In the genomic region with DNA sequence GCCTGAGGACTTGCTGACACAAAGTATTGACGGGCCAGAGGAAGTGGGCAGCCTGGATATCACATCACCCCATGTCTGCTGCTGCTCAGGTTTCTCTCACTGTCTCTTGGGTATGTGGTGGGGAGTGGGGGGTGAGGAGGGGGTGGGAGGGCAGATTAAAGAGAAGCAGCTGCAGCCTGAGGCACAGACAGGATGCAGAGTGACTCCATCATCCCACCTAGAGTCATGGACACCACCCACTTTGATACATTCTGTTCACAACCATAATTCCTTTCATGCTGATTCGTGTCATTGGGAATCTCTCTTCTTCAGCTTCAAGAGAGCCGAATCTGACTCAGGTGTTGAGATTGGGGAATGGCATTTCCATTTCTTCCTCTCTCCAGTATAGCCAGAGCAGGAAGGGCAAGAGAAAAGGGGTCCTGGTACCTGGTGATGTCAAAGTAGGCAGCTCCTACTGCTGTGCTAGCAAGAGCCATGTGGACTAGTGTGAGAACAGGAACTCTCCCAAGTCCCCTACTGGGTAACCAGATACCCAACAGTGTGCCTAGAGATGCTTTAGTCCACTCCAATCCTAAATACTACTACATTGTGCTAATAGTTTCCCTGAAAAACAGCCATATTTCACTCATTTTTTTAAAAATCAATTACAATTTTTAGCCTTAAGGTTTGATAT, we compare ENCODE assay signal across 13 cellular contexts. TPM values are rescaled to one million over a fixed set of nuclear protein-coding genes. Genes with fewer than 3 reads are reported as not detected.
DNase-seq lines count a peak whose midpoint lies in the region; ATAC-seq, FAIRE-seq and TF ChIP-seq lines count a peak whose summit lies in the region.
"Had no signal": no experiment of that assay in that cellular context is flagged by ENCODE, and none has a peak within 500 bp of the region (broad histone marks: within the 10 kb centered on the region; RNA-seq: fewer than 3 reads in every experiment).

No MANE protein-coding gene starts in this region.

- H3K27ac ChIP-seq in CD8-positive, alpha-beta memory T cell (ENCODE audit: low read depth, low read length) = no peak overlapping the region
- H3K27ac ChIP-seq in astrocyte (ENCODE audit: low read depth, low read length) (peak overlapping the region; percentile 38), HepG2 (ENCODE audit: extremely low read length, insufficient read depth, low read length) (no peak overlapping the region)
- H3K27ac ChIP-seq: BLaER1 treated with 17β-estradiol and CSF1 and Interleukin-3, amounts not matched to agents 10 nM and 100 nM had no signal

- in situ Hi-C loops in HepG2 (cut with HindIII; ENCODE audit: extremely low pct_ligation_motif_present, low pct_unique_long_range_greater_than_20kb) (no loop called here), KBM-7 (cut with MboI; ENCODE audit: low pct_unique_long_range_greater_than_20kb, low sequenced_read_pairs) (no loop called here)

- TF ChIP-seq CTCF in astrocyte (IDR thresholded peaks at IDR 0.05; ENCODE audit: insufficient read depth, low read depth, low read length) (no peak), natural killer cell (IDR thresholded peaks at IDR 0.05) (no peak), HepG2 (CRISPR knock-in tag; IDR thresholded peaks at IDR 0.05) (no peak)

- H3K79me2 ChIP-seq in astrocyte (ENCODE audit: insufficient read depth, low read length) (peaks cover 13% of the 10 kb centered on the region), HepG2 (ENCODE audit: insufficient read depth, low read length) (no peaks in the 10 kb centered on the region)

- intact Hi-C loops in natural killer cell (cut with micrococcal nuclease) = no loop called here
- intact Hi-C loops in HepG2 (cut with micrococcal nuclease; ENCODE audit: unreplicated experiment) = no loop called here

- WGBS in HepG2 (ENCODE audit: low lambda C conversion rate) = 96% methylated on average over 3 of the region's 3 CpGs

- peaks cover 45 to 66% (median 57%) of the 10 kb centered on the region in 3 donors for H3K4me1 Mint-ChIP-seq in CD8-positive, alpha-beta memory T cell
- H3K4me1 Mint-ChIP-seq in astrocyte (ENCODE audit: low read depth, unreplicated experiment) (peaks cover 44% of the 10 kb centered on the region), natural killer cell (peaks cover 39 to 44% of the 10 kb centered on the region in 2 donors)

- peak overlapping the region; percentile 72 for H3K4me2 ChIP-seq in astrocyte (ENCODE audit: low read length)
- H3K4me2 ChIP-seq in HepG2 (ENCODE audit: low read depth, low read length) = no peak overlapping the region
- H3K4me2 ChIP-seq: BLaER1 treated with 17β-estradiol and CSF1 and Interleukin-3, amounts not matched to agents 10 nM and 100 nM had no signal

- CTCF ChIA-PET in CD8-positive, alpha-beta memory T cell (lab: Charles Lee) = no interaction called here
- CTCF ChIA-PET in HepG2 (lab: Yijun Ruan, JAX; ENCODE audit: low intra/inter-chr PET ratio, low total read pairs) = no interaction called here

- H3K4me1 ChIP-seq in CD8-positive, alpha-beta memory T cell (ENCODE audit: insufficient read depth, low read length) = peaks cover 68% of the 10 kb centered on the region
- H3K4me1 ChIP-seq in astrocyte (ENCODE audit: insufficient read depth, low read length) (peaks cover 26% of the 10 kb centered on the region), HepG2 (ENCODE audit: insufficient read depth, low read length) (peaks cover 11% of the 10 kb centered on the region; the same call in 1 of the 2 replicates)

- no peaks in the 10 kb centered on the region for H3K36me3 ChIP-seq in CD8-positive, alpha-beta memory T cell (ENCODE audit: insufficient read depth, low read length)
- no peaks in the 10 kb centered on the region for H3K36me3 ChIP-seq in astrocyte (ENCODE audit: insufficient read depth, low read length)
- H3K36me3 ChIP-seq in HepG2 (replicated peaks in 1 of 2; ENCODE audit: control insufficient read depth in 1 of 2, insufficient read depth in 2 of 2, low read length in 2 of 2) = no peaks in the 10 kb centered on the region
- H3K36me3 ChIP-seq: BLaER1 treated with 17β-estradiol and CSF1 and Interleukin-3, amounts not matched to agents 10 nM and 100 nM had no signal

- no peak overlapping the region for H3K9ac ChIP-seq in astrocyte (ENCODE audit: low read length)
- no peak overlapping the region for H3K9ac ChIP-seq in HepG2 (ENCODE audit: insufficient read depth, low read depth, low read length)
- H3K9ac ChIP-seq: BLaER1 treated with 17β-estradiol and CSF1 and Interleukin-3, amounts not matched to agents 10 nM and 100 nM had no signal

- no TSS peak for BruUV-seq in HepG2 (replicated peaks; lab: Mats Ljungman, UMichigan)

- TF ChIP-seq EP300 in HepG2 (IDR thresholded peaks at IDR 0.05; ENCODE audit: low read depth in 2 of 2, low read length in 2 of 2) (no peak), HepG2 (CRISPR knock-in tag; IDR thresholded peaks at IDR 0.05; ENCODE audit: borderline replicate concordance) (no peak)

- no peak for DNase-seq in CD8-positive, alpha-beta memory T cell
- peak; percentile 49 for DNase-seq in LoVo (ENCODE audit: low spot score)
- DNase-seq in astrocyte (ENCODE audit: low read depth) = peak; percentile 50
- no peak for DNase-seq in natural killer cell
- no peak for DNase-seq in HepG2 (ENCODE audit: low spot score)
- no peak for DNase-seq in KBM-7
- DNase-seq in NCI-H1105 treated with DMSO at 0.1 percent for 48 hours (lab: John Stamatoyannopoulos, UW) = no peak
- DNase-seq: activated CD8-positive, alpha-beta memory T cell treated with anti-CD3 and anti-CD28 coated beads, Interleukin-2, amount 50 U/mL, for 4 hours; central memory CD4-positive, alpha-beta T cell; left ventricle myocardium superior; NCI-H774 had no signal

- peak overlapping the region in 6 of 8 donors; percentile 6 to 70 (median 46) for H3K27ac Mint-ChIP-seq in CD8-positive, alpha-beta memory T cell
- H3K27ac Mint-ChIP-seq in astrocyte (ENCODE audit: unreplicated experiment) (peak overlapping the region; percentile 42), natural killer cell (peak overlapping the region; percentile 66 to 79)

- H3K4me3 ChIP-seq in CD8-positive, alpha-beta memory T cell (ENCODE audit: low read length) = no peak overlapping the region
- H3K4me3 ChIP-seq in astrocyte (ENCODE audit: insufficient read depth, low read depth, low read length) (no peak overlapping the region), HepG2 (replicated peaks in 1 of 3; ENCODE audit: insufficient read depth in 1 of 3, low read depth in 2 of 3, low read length in 3 of 3) (no peak overlapping the region)
- H3K4me3 ChIP-seq: BLaER1 treated with 17β-estradiol and CSF1 and Interleukin-3, amounts not matched to agents 10 nM and 100 nM had no signal

- H2AFZ ChIP-seq in astrocyte (ENCODE audit: low read depth, low read length) (no peak overlapping the region), HepG2 (ENCODE audit: low read length) (no peak overlapping the region)

- H3K9me3 ChIP-seq in CD8-positive, alpha-beta memory T cell (ENCODE audit: low read length) = no peaks in the 10 kb centered on the region
- no peaks in the 10 kb centered on the region for H3K9me3 ChIP-seq in astrocyte (ENCODE audit: insufficient read depth, low read depth, low read length)
- H3K9me3 ChIP-seq in HepG2 (ENCODE audit: low read length) = no peaks in the 10 kb centered on the region

- FAIRE-seq in astrocyte (lab: Jason Lieb, UNC) = no peak
- no peak for FAIRE-seq in HepG2 (lab: Jason Lieb, UNC)

- peak in 1 of 3 donors; percentile 26 for ATAC-seq in natural killer cell
- ATAC-seq in HepG2 = no peak
- ATAC-seq in GM18858 (IDR thresholded peaks at IDR 0.05; ENCODE audit: unreplicated experiment) = no peak
- ATAC-seq: left ventricle myocardium superior had no signal

- POLR2A ChIA-PET in CD8-positive, alpha-beta memory T cell (lab: Charles Lee) = no interaction called here
- POLR2A ChIA-PET in HepG2 (lab: Yijun Ruan, JAX) = no interaction called here

- H3K27me3 Mint-ChIP-seq in CD8-positive, alpha-beta memory T cell = no peaks in the 10 kb centered on the region
- no peaks in the 10 kb centered on the region for H3K27me3 Mint-ChIP-seq in astrocyte (ENCODE audit: low read depth, unreplicated experiment)
- H3K27me3 Mint-ChIP-seq in natural killer cell (ENCODE audit: low read depth in 2 of 2) = no peaks in the 10 kb centered on the region

- no peak for TF ChIP-seq POLR2A in HepG2 (IDR thresholded peaks at IDR 0.05; ENCODE audit: insufficient read depth in 1 of 2, low read depth in 2 of 2, low read length in 2 of 2)

- H4K20me1 ChIP-seq in astrocyte (ENCODE audit: insufficient read depth, low read length) (no peaks in the 10 kb centered on the region), HepG2 (ENCODE audit: insufficient read depth, low read length) (no peaks in the 10 kb centered on the region)
- H4K20me1 ChIP-seq: BLaER1 treated with 17β-estradiol and CSF1 and Interleukin-3, amounts not matched to agents 10 nM and 100 nM had no signal

- no peaks in the 10 kb centered on the region for H3K27me3 ChIP-seq in CD8-positive, alpha-beta memory T cell (ENCODE audit: insufficient read depth, low read length, poor library complexity, severe bottlenecking)
- H3K27me3 ChIP-seq in astrocyte (ENCODE audit: insufficient read depth, low read length) = no peaks in the 10 kb centered on the region
- no peaks in the 10 kb centered on the region for H3K27me3 ChIP-seq in HepG2 (ENCODE audit: control insufficient read depth in 1 of 2, insufficient read depth in 2 of 2, low read length in 2 of 2)
- H3K27me3 ChIP-seq: BLaER1 treated with 17β-estradiol and CSF1 and Interleukin-3, amounts not matched to agents 10 nM and 100 nM had no signal

- H3K36me3 Mint-ChIP-seq in CD8-positive, alpha-beta memory T cell = no peaks in the 10 kb centered on the region
- H3K36me3 Mint-ChIP-seq in astrocyte (ENCODE audit: low read depth, unreplicated experiment) (peaks cover 16% of the 10 kb centered on the region), natural killer cell (no peaks in the 10 kb centered on the region)

- no peak overlapping the region for H3K4me3 Mint-ChIP-seq in CD8-positive, alpha-beta memory T cell
- no peak overlapping the region for H3K4me3 Mint-ChIP-seq in astrocyte (ENCODE audit: unreplicated experiment)
- no peak overlapping the region for H3K4me3 Mint-ChIP-seq in natural killer cell

- H3K9me3 Mint-ChIP-seq in CD8-positive, alpha-beta memory T cell = no peaks in the 10 kb centered on the region
- peaks cover 3% of the 10 kb centered on the region for H3K9me3 Mint-ChIP-seq in astrocyte (ENCODE audit: unreplicated experiment)
- H3K9me3 Mint-ChIP-seq in natural killer cell = no peaks in the 10 kb centered on the region

- no peak for TF ChIP-seq RAD21 in HepG2 (CRISPR knock-in tag; IDR thresholded peaks at IDR 0.05)

RNA-seq across cellular contexts. Expression of a gene that starts 22.4 kb away (rescaled TPM):
- 10 to 100 TPM in 1 of 2 experiments, 1 to 10 TPM in 1; 8.4 to 10.4 TPM for total RNA-seq in CD8-positive, alpha-beta memory T cell
- polyA plus RNA-seq in CD8-positive, alpha-beta memory T cell = 7.0 TPM
- 29.1 and 34.4 TPM in 2 replicates for total RNA-seq in astrocyte
- 10 to 100 TPM in 1 of 3 donors, 1 to 10 TPM in 2; 9.2 to 15.4 (median 10.0) TPM for total RNA-seq in natural killer cell
- 8.1 and 8.8 TPM in 2 replicates for total RNA-seq in HepG2 (2016; rRNA removed; fragmentation: Illumina TruSeq; extraction: Trizol)
- 1.4 and 1.6 TPM in 2 replicates for total RNA-seq in HepG2 (2016; cell fraction: cytosol; rRNA removed; fragmentation: Illumina TruSeq; extraction: Trizol; ENCODE audit: low read depth)
- total RNA-seq in HepG2 (2016; cell fraction: insoluble cytoplasmic fraction; rRNA removed; fragmentation: Illumina TruSeq; extraction: Trizol) = 6.7 and 8.2 TPM in 2 replicates
- 3.9 and 5.1 TPM in 2 replicates for total RNA-seq in HepG2 (2016; cell fraction: membrane; rRNA removed; fragmentation: Illumina TruSeq; extraction: Trizol)
- 10.5 and 10.7 TPM in 2 replicates for total RNA-seq in HepG2 (2016; cell fraction: nucleus; rRNA removed; fragmentation: Illumina TruSeq; extraction: Trizol)
- 10.6 and 11.2 TPM in 2 replicates for polyA plus RNA-seq in HepG2 (2011; rRNA removed)
- 6.0 and 10.9 TPM in 2 replicates for polyA plus RNA-seq in HepG2 (2011; cell fraction: cytosol; rRNA removed)
- polyA plus RNA-seq in HepG2 (2011; cell fraction: nucleus; rRNA removed) = 9.0 and 10.1 TPM in 2 replicates
- polyA plus RNA-seq in HepG2 (2012) = 8.8 and 11.2 TPM in 2 replicates
- polyA plus RNA-seq in HepG2 (2016; cell fraction: cytosol; fragmentation: Illumina TruSeq; extraction: Trizol; ENCODE audit: low read depth) = 0.98 and 1.7 TPM in 2 replicates
- polyA plus RNA-seq in HepG2 (2016; cell fraction: insoluble cytoplasmic fraction; fragmentation: Illumina TruSeq; extraction: Trizol; ENCODE audit: low read depth) = 7.8 and 8.9 TPM in 2 replicates
- polyA plus RNA-seq in HepG2 (2016; cell fraction: membrane; fragmentation: Illumina TruSeq; extraction: Trizol; ENCODE audit: low read depth) = 2.1 and 2.4 TPM in 2 replicates
- polyA plus RNA-seq in HepG2 (2016; cell fraction: nucleus; fragmentation: Illumina TruSeq; extraction: Trizol; ENCODE audit: insufficient read depth, low read depth) = 11.7 and 12.4 TPM in 2 replicates
- 5.6 and 6.2 TPM in 2 replicates for polyA minus RNA-seq in HepG2 (2011; rRNA and poly(A)+ RNA removed; ENCODE audit: low replicate concordance)
- 6.1 and 7.8 TPM in 2 replicates for polyA minus RNA-seq in HepG2 (2011; cell fraction: cytosol; rRNA and poly(A)+ RNA removed)
- 35.9 and 42.4 TPM in 2 replicates for polyA minus RNA-seq in HepG2 (2011; cell fraction: nucleus; rRNA and poly(A)+ RNA removed)

Comparison
In these comparisons a context has a peak if more than half of its experiments do, and no peak if none do; other contexts are left out.
1. DNase-seq: peak in LoVo (single experiment) and astrocyte (single experiment); none in CD8-positive, alpha-beta memory T cell (0 of 5), natural killer cell (single experiment), HepG2 (single experiment), KBM-7 (single experiment) and NCI-H1105 treated with DMSO at 0.1 percent for 48 hours (single experiment).
2. Peak in every context shown above with its lines, with median percentiles within 50 percentile points of each other: H3K27ac Mint-ChIP-seq.